In the genomic region with DNA sequence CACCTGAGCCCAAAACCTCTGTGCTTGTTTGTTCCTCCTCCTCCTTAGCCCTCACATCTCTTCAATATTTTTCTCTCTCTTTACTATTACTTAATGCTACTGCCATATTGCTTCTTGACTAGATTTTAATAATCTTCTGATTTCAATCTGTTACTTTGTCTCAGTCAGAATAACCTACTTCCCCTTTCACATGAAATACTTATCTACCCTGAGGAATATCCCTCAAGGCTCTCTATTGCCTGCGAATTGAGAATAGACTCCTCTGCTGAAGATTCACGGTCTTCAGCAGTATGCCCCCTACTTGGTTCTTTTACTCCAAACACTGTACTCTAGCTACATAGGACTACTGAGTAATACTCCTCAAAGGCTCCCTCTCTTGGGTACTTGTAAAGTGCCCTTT, we compare ENCODE assay signal across 8 cellular contexts.
"Had no signal": no experiment of that assay in that cellular context is flagged by ENCODE, and none has a peak within 500 bp of the region (broad histone marks: within the 10 kb centered on the region; RNA-seq: fewer than 3 reads in every experiment).

No MANE protein-coding gene starts in this region.

- ATAC-seq: GM23338, K562 had no signal

- H2AFZ ChIP-seq: GM23338 had no signal

- FAIRE-seq: H1, H54, HTR-8/SVneo, K562 had no signal

- H3K27ac Mint-ChIP-seq: GM23338, H9 had no signal

- H3K4me3 ChIP-seq: GM23338, K562 had no signal

- H3K9me3 Mint-ChIP-seq: GM23338, H9 had no signal

- H3K4me2 ChIP-seq: GM23338 had no signal

- H3K4me3 Mint-ChIP-seq: GM23338, H9 had no signal

- DNase-seq: H9, HCEC 1CT, IMR-90 had no signal
